In genomic region chr17:51672058-51672457, GRCh38 we compare ENCODE assay signal across 21 cellular contexts.
DNase-seq lines count a peak whose midpoint lies in the region; ATAC-seq and TF ChIP-seq lines count a peak whose summit lies in the region.
"Had no signal": no experiment of that assay in that cellular context is flagged by ENCODE, and none has a peak within 500 bp of the region (broad histone marks: within the 10 kb centered on the region; RNA-seq: fewer than 3 reads in every experiment).

No MANE protein-coding gene starts in this region.

- peaks cover 3% of the 10 kb centered on the region; the same call in 1 of the 2 replicates for H3K9me3 ChIP-seq in HEK293 (ENCODE audit: control insufficient read depth, insufficient read depth, low read depth, low read length)
- H3K9me3 ChIP-seq: Peyer's patch, SJCRH30 had no signal

- TF ChIP-seq CTCF in HEK293 (tag by site-specific recombination; IDR thresholded peaks at IDR 0.05), result no peak

- H3K4me3 ChIP-seq in HEK293 (ENCODE audit: low read depth, low read length), result no peak overlapping the region
- H3K4me3 ChIP-seq: K562, Peyer's patch, SJCRH30 had no signal

- no peaks in the 10 kb centered on the region for H3K36me3 ChIP-seq in HEK293 (ENCODE audit: control insufficient read depth in 2 of 2, insufficient read depth in 1 of 2, low read length in 2 of 2)
- H3K36me3 ChIP-seq: Peyer's patch, SJCRH30 had no signal

- H3K4me1 ChIP-seq in HEK293 (ENCODE audit: control insufficient read depth, insufficient read depth, low read length), result peaks cover 20% of the 10 kb centered on the region
- H3K4me1 ChIP-seq: Peyer's patch, SJCRH30 had no signal

- no peak for ATAC-seq in HG03095 (IDR thresholded peaks at IDR 0.05; ENCODE audit: unreplicated experiment)
- ATAC-seq: CD8-positive, alpha-beta T cell; HepG2; K562; T-cell had no signal

- CTCF ChIA-PET in HEK293 (lab: Yijun Ruan, JAX), result interaction anchor here (1.3 to 1.6 kb wide), 2 partner anchors 18 to 300 kb away, joined by 5 to 6 read pairs; no protein-coding TSS in a partner anchor

- POLR2A ChIA-PET in HEK293 (lab: Yijun Ruan, JAX), result no interaction called here

- H3K27ac ChIP-seq in HEK293 (ENCODE audit: extremely low read depth, low read depth, low read length), result no peak overlapping the region
- H3K27ac ChIP-seq: 22Rv1, Peyer's patch, SJCRH30 had no signal

- DNase-seq in DMS 273 (lab: John Stamatoyannopoulos, UW; ENCODE audit: unreplicated experiment) (peak; percentile 38), DMS 273 treated with DMSO at 0.1 percent for 48 hours (lab: John Stamatoyannopoulos, UW) (no peak), NCI-H446 treated with DMSO at 0.1 percent for 48 hours (lab: John Stamatoyannopoulos, UW) (peak; percentile 16), renal cortical epithelial cell (ENCODE audit: low read depth) (peak; percentile 0), NCI-H1436 treated with DMSO at 0.1 percent for 48 hours (lab: John Stamatoyannopoulos, UW) (no peak), EL (no peak)
- DNase-seq: C1 segment of cervical spinal cord; CD8-positive, alpha-beta T cell; DND-41; NCI-H1105; NCI-H2107; NCI-H2227 treated with DMSO at 0.1 percent for 48 hours; NCI-H524 treated with DMSO at 0.1 percent for 48 hours; Peyer's patch; SJCRH30; T-cell had no signal

TF ChIP-seq in HEK293, 187 proteins besides CTCF, POLR2A, EP300 and RAD21:
- TF ChIP-seq GLIS1 (tag by site-specific recombination; IDR thresholded peaks at IDR 0.05) (peak; percentile 84), FEZF1 (tag by site-specific recombination; IDR thresholded peaks at IDR 0.05) (0 out of 2 replicates have a peak, but pooled peaks have one; percentile 20), ZBTB21 (tag by site-specific recombination; IDR thresholded peaks at IDR 0.05) (0 out of 2 replicates have a peak, but pooled peaks have one; percentile 21), ZIC2 (tag by site-specific recombination; IDR thresholded peaks at IDR 0.05) (peak; percentile 73), IKZF3 (tag by site-specific recombination; IDR thresholded peaks at IDR 0.05) (no peak), ZBTB8A (tag by site-specific recombination; IDR thresholded peaks at IDR 0.05) (0 out of 2 replicates have a peak, but pooled peaks have one; percentile 17), ZNF701 (tag by site-specific recombination; IDR thresholded peaks at IDR 0.05) (no peak), ZBTB44 (tag by site-specific recombination; IDR thresholded peaks at IDR 0.05) (peak; percentile 14; the same call in 1 of the 2 replicates), RBAK (tag by site-specific recombination; IDR thresholded peaks at IDR 0.05) (no peak), PATZ1 (tag by site-specific recombination; IDR thresholded peaks at IDR 0.05) (0 out of 2 replicates have a peak, but pooled peaks have one; percentile 21), ZNF398 (tag by site-specific recombination; IDR thresholded peaks at IDR 0.05) (peak; percentile 40; the same call in 1 of the 2 replicates), ZNF843 (tag by site-specific recombination; IDR thresholded peaks at IDR 0.05) (0 out of 2 replicates have a peak, but pooled peaks have one; percentile 27), OSR2 (tag by site-specific recombination; IDR thresholded peaks at IDR 0.05) (peak; percentile 98), ZNF18 (tag by site-specific recombination; IDR thresholded peaks at IDR 0.05) (peak; percentile 90)

Comparison
In these comparisons a context has a peak if more than half of its experiments do, and no peak if none do; other contexts are left out.
1. DNase-seq: peak in DMS 273 (single experiment), NCI-H446 treated with DMSO at 0.1 percent for 48 hours (single experiment) and renal cortical epithelial cell (single experiment); none in DMS 273 treated with DMSO at 0.1 percent for 48 hours (single experiment), NCI-H1436 treated with DMSO at 0.1 percent for 48 hours (single experiment) and EL (single experiment).